Comparison of ENCODE assay signal across 1 cellular context in genomic region chr12:32036477-32037263, GRCh38.
TF ChIP-seq lines count a peak whose summit lies in the region.

No MANE protein-coding gene starts in this region.

TF ChIP-seq in HepG2, 621 proteins besides CTCF, POLR2A, EP300 and RAD21:
- no peak for TF ChIP-seq HMGXB4 (CRISPR knock-in tag; IDR thresholded peaks at IDR 0.05; ENCODE audit: borderline replicate concordance in 1 of 2, low read depth in 1 of 2)
- TF ChIP-seq STAG1 (CRISPR knock-in tag; IDR thresholded peaks at IDR 0.05): peak; percentile 33; the same call in 1 of the 2 replicates
- TF ChIP-seq ERF (CRISPR knock-in tag; IDR thresholded peaks at IDR 0.05): no peak
- TF ChIP-seq ZNF746 (CRISPR knock-in tag; IDR thresholded peaks at IDR 0.05): no peak
- TF ChIP-seq SMC3 (IDR thresholded peaks at IDR 0.05; ENCODE audit: low read length): 0 out of 2 replicates have a peak, but pooled peaks have one; percentile 4
- no peak for TF ChIP-seq GZF1 (CRISPR knock-in tag; IDR thresholded peaks at IDR 0.05)
- TF ChIP-seq HES4 (CRISPR knock-in tag; IDR thresholded peaks at IDR 0.05; ENCODE audit: borderline replicate concordance): no peak
- TF ChIP-seq ZNF597 (CRISPR knock-in tag; IDR thresholded peaks at IDR 0.05): no peak
- TF ChIP-seq ZNF75D (CRISPR knock-in tag; IDR thresholded peaks at IDR 0.05; ENCODE audit: borderline replicate concordance): no peak
- TF ChIP-seq GPBP1L1 (CRISPR knock-in tag; IDR thresholded peaks at IDR 0.05): no peak
- peak; percentile 90 for TF ChIP-seq MAFF (IDR thresholded peaks at IDR 0.05; ENCODE audit: low read depth, low read length)
- TF ChIP-seq ZIK1 (CRISPR knock-in tag; IDR thresholded peaks at IDR 0.05; ENCODE audit: borderline replicate concordance, low read depth): no peak
- TF ChIP-seq ZNF451 (CRISPR knock-in tag; IDR thresholded peaks at IDR 0.05): no peak
- TF ChIP-seq MAFK (conservative IDR thresholded peaks at IDR 0.05 in 1 of 2, IDR thresholded peaks at IDR 0.05 in 1 of 2; ENCODE audit: low read length in 2 of 2): peak; percentile 87 to 95
- TF ChIP-seq ZNF619 (CRISPR knock-in tag; IDR thresholded peaks at IDR 0.05): no peak
- TF ChIP-seq ZNF83 (CRISPR knock-in tag; IDR thresholded peaks at IDR 0.05; ENCODE audit: borderline replicate concordance): no peak
- TF ChIP-seq ZNF343 (CRISPR knock-in tag; IDR thresholded peaks at IDR 0.05): no peak
- TF ChIP-seq NONO (IDR thresholded peaks at IDR 0.05): no peak
- no peak for TF ChIP-seq NONO (CRISPR knock-in tag; conservative IDR thresholded peaks at IDR 0.05)
- TF ChIP-seq ZNF800 (CRISPR knock-in tag; IDR thresholded peaks at IDR 0.05): no peak
- no peak for TF ChIP-seq ZNF512B (CRISPR knock-in tag; IDR thresholded peaks at IDR 0.05; ENCODE audit: borderline replicate concordance)
- no peak for TF ChIP-seq NFIB (CRISPR knock-in tag; IDR thresholded peaks at IDR 0.05; ENCODE audit: borderline replicate concordance)
